In the genomic region with DNA sequence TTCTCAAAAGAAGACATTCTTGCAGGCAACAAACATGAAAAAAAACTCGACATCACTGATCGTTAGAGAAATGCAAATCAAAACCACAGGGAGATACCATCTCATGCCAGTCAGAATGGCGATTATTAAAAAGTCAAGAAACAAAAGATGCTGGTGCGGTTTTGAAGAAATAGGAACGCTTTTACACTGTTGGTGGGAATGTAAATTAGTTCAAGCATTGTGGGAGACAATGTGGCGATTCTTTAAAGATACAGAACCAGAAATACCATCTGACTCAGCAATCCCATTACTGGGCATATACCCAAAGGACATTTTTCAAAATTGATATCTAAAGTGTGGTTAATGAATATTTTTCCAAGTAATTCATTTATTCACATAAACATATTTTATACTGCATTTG, we compare ENCODE assay signal across 22 cellular contexts. TPM values are rescaled to one million over a fixed set of nuclear protein-coding genes. Genes with fewer than 3 reads are reported as not detected.
"Had no signal": no experiment of that assay in that cellular context is flagged by ENCODE, and none has a peak within 500 bp of the region (broad histone marks: within the 10 kb centered on the region; RNA-seq: fewer than 3 reads in every experiment).

No MANE protein-coding gene starts in this region.

- H3K4me2 ChIP-seq: PC-9 had no signal

- H3K4me1 ChIP-seq: Peyer's patch, SJCRH30 had no signal

- H3K36me3 ChIP-seq: MG63, Peyer's patch, SJCRH30 had no signal

- H3K27me3 ChIP-seq: MG63, Peyer's patch, SJCRH30 had no signal

- DNase-seq: KBM-7; MG63; NCI-H1092 treated with DMSO at 0.1 percent for 48 hours; NCI-H1436 treated with DMSO at 0.1 percent for 48 hours; NCI-H1694; NCI-H187 treated with DMSO at 0.1 percent for 48 hours; NCI-H2029 treated with DMSO at 0.1 percent for 48 hours; NCI-H2171 treated with DMSO at 0.1 percent for 48 hours; NCI-H345; NCI-H446 treated with DMSO at 0.1 percent for 48 hours; NCI-H510A treated with DMSO at 0.1 percent for 48 hours; NCI-H69; NCI-H774; NK-92 treated with Interleukin-12 subunit alpha and Interleukin-12 subunit beta, amount 100 ng/mL, for 24 hours; PC-9; Peyer's patch; SHP77 treated with DMSO at 0.1 percent for 48 hours; SJCRH30; T-helper 1 cell had no signal

- H3K9me3 ChIP-seq: MG63, Peyer's patch, SJCRH30 had no signal

- ATAC-seq: Right ventricle myocardium inferior, SK-N-SH treated with all-trans-retinoic acid at 6 μM for 48 hours had no signal

- H3K4me3 ChIP-seq: MG63, PC-9, Peyer's patch, SJCRH30 had no signal

- H3K27ac ChIP-seq: PC-9, Peyer's patch, SJCRH30 had no signal

- H2AFZ ChIP-seq: PC-9 had no signal

RNA-seq across cellular contexts. Expression of gene LIN7A, which starts 39.6 kb away (rescaled TPM):
- total RNA-seq: PC-9, RPMI7951 had no signal
